Comparison of ENCODE assay signal across 13 cellular contexts in the genomic region with DNA sequence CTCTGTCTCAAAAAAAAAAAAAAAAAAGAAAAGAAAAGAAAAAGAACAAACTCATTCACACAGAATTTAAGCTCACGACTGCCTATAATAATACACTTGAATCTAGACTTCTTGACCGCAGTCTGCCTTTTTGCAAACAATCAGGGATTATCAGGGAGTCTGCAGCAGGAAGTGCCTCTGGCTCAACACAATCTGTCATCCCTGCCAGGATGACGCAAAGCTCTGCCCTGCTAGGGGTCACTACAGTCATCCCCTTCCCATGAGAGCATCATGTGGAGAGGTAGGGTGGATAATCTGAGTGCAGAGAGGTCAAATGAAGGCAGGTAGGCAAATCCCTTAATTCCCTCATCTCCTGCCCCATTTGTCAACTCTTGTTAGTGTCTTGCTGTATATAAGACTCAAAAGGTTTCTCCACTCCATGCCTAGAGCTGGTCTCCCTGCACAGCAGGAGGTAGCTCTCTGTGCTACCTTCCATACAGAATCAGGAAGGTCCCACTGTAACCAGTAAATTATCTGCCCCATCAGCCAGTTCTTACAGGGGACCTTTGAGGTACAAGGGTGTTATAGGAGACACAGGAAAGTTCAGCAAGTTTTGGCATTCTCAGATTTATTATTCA. TPM values are rescaled to one million over a fixed set of nuclear protein-coding genes. Genes with fewer than 3 reads are reported as not detected.
A peak's percentile ranks its signal among the peaks of the same experiment; 100 is the strongest.
DNase-seq lines count a peak whose midpoint lies in the region; TF ChIP-seq lines count a peak whose summit lies in the region.
"Had no signal": no experiment of that assay in that cellular context is flagged by ENCODE, and none has a peak within 500 bp of the region (broad histone marks: within the 10 kb centered on the region; RNA-seq: fewer than 3 reads in every experiment).

No MANE protein-coding gene starts in this region.

- no peak for TF ChIP-seq CTCF in epithelial cell of esophagus (IDR thresholded peaks at IDR 0.05; ENCODE audit: insufficient read depth, low read depth, low read length, missing control alignments)

- DNase-seq in ELR (ENCODE audit: low read depth) (peak; percentile 72), RPMI7951 (ENCODE audit: low read depth) (peak; percentile 51), epithelial cell of esophagus (ENCODE audit: low read depth) (peak; percentile 76), mesenteric fat pad (ENCODE audit: low spot score) (peak; percentile 30), activated gamma-delta T cell (lab: John Stamatoyannopoulos, UW) (no peak), NCI-H510A treated with DMSO at 0.1 percent for 48 hours (lab: John Stamatoyannopoulos, UW) (no peak), NCI-H2196 (lab: John Stamatoyannopoulos, UW; ENCODE audit: unreplicated experiment) (no peak)
- no peak for DNase-seq in stimulated activated CD4-positive, alpha-beta T cell treated with anti-CD3 and anti-CD28 coated beads, Interleukin-12 subunit alpha, Interleukin-12 subunit beta, amount 100 ng/mL, for 4 hours
- DNase-seq: activated CD4-positive, alpha-beta T cell treated with anti-CD3 and anti-CD28 coated beads, Interleukin-2, amount 50 U/mL, for 4 hours; activated naive CD4-positive, alpha-beta T cell; NCI-H1105 treated with DMSO at 0.1 percent for 48 hours had no signal

- no peak overlapping the region for H3K4me3 ChIP-seq in epithelial cell of esophagus (ENCODE audit: low read length)
- H3K4me3 ChIP-seq: skin epidermis, tibial artery had no signal

RNA-seq across cellular contexts. Expression of gene UBAP1L, which starts 4.2 kb away (rescaled TPM):
- 0.12 and 0.39 TPM in 2 replicates for total RNA-seq in RPMI7951 (2014; rRNA removed; shearing (Covaris generic))
- 3.9 TPM for total RNA-seq in mesenteric fat pad

RNA-seq across cellular contexts. Expression of gene PDCD7, which starts 22.8 kb away (rescaled TPM):
- 15.1 and 19.1 TPM in 2 replicates for total RNA-seq in RPMI7951 (2014; rRNA removed; shearing (Covaris generic))
- total RNA-seq in mesenteric fat pad = 22.9 TPM

RNA-seq across cellular contexts. Expression of gene KBTBD13, which starts 34.2 kb away (rescaled TPM):
- total RNA-seq in RPMI7951 (2014; rRNA removed; shearing (Covaris generic)) = not detected in 2 replicates
- not detected for total RNA-seq in mesenteric fat pad

RNA-seq across cellular contexts. Expression of gene RASL12, which starts 43.0 kb away (rescaled TPM):
- 0.39 and 0.48 TPM in 2 replicates for total RNA-seq in RPMI7951 (2014; rRNA removed; shearing (Covaris generic))
- total RNA-seq in mesenteric fat pad = 4.7 TPM

Comparison
In these comparisons a context has a peak if more than half of its experiments do, and no peak if none do; other contexts are left out.
1. DNase-seq: peak in ELR (single experiment), RPMI7951 (single experiment), epithelial cell of esophagus (single experiment) and mesenteric fat pad (single experiment); none in activated gamma-delta T cell (single experiment), stimulated activated CD4-positive, alpha-beta T cell treated with anti-CD3 and anti-CD28 coated beads, Interleukin-12 subunit alpha, Interleukin-12 subunit beta, amount 100 ng/mL, for 4 hours (single experiment), NCI-H510A treated with DMSO at 0.1 percent for 48 hours (single experiment) and NCI-H2196 (single experiment).